Comparison of ENCODE assay signal across 20 cellular contexts in the genomic region with DNA sequence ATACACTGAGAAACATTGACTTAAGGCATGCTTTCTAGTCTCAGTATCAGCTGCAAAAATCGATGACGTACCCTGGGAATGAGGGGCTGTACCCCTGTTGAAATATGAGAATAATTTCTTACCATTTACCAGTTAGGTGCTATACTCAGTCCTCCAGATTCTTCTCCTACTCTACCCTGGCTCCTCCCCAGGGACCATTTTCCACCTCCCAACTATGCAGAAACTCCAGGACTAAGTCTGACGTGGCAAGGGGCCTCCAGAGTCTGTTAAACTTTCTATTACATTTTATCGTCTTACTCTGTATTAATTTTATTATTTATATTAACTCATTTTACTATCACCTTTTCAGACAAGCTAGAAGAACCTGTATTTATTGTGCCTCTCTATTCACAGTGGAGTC.
DNase-seq lines count a peak whose midpoint lies in the region; ATAC-seq and TF ChIP-seq lines count a peak whose summit lies in the region.
"Had no signal": no experiment of that assay in that cellular context is flagged by ENCODE, and none has a peak within 500 bp of the region (broad histone marks: within the 10 kb centered on the region; RNA-seq: fewer than 3 reads in every experiment).

No MANE protein-coding gene starts in this region.

- H3K27me3 Mint-ChIP-seq in natural killer cell (ENCODE audit: low read depth in 2 of 2) = no peaks in the 10 kb centered on the region
- H3K27me3 Mint-ChIP-seq: T-cell had no signal

- no peaks in the 10 kb centered on the region for H3K4me1 Mint-ChIP-seq in natural killer cell
- H3K4me1 Mint-ChIP-seq: T-cell had no signal

- in situ Hi-C loops in mammary epithelial cell (cut with MboI; ENCODE audit: low sequenced_read_pairs in 2 of 2) = no loop called here

- H3K36me3 ChIP-seq in mammary epithelial cell (ENCODE audit: insufficient read depth, low read length) (no peaks in the 10 kb centered on the region), smooth muscle cell (ENCODE audit: low read depth) (no peaks in the 10 kb centered on the region)
- H3K36me3 ChIP-seq: upper lobe of right lung had no signal

- intact Hi-C loops in mammary epithelial cell (cut with micrococcal nuclease) (loop anchor here (2.0 to 5.0 kb wide), 2 partner anchors 41 to 58 kb away; no protein-coding TSS in a partner anchor), left ventricle myocardium superior (cut with micrococcal nuclease) (no loop called here), natural killer cell (cut with micrococcal nuclease) (no loop called here)

- H3K79me2 ChIP-seq in mammary epithelial cell (ENCODE audit: insufficient read depth, low read length) = no peaks in the 10 kb centered on the region
- no peaks in the 10 kb centered on the region for H3K79me2 ChIP-seq in smooth muscle cell (ENCODE audit: low read depth)

- peaks cover 23% of the 10 kb centered on the region for H3K4me1 ChIP-seq in mammary epithelial cell (ENCODE audit: insufficient read depth, low read length)
- peaks cover 15% of the 10 kb centered on the region for H3K4me1 ChIP-seq in smooth muscle cell (ENCODE audit: low read depth)
- H3K4me1 ChIP-seq: upper lobe of right lung had no signal

- H3K36me3 Mint-ChIP-seq in natural killer cell = no peaks in the 10 kb centered on the region
- H3K36me3 Mint-ChIP-seq: T-cell had no signal

- H4K20me1 ChIP-seq in mammary epithelial cell (ENCODE audit: insufficient read depth, low read length) = no peaks in the 10 kb centered on the region
- H4K20me1 ChIP-seq in smooth muscle cell (ENCODE audit: low read depth) = no peaks in the 10 kb centered on the region

- H3K4me3 ChIP-seq in mammary epithelial cell (replicated peaks in 1 of 3; ENCODE audit: insufficient read depth in 1 of 3, low read depth in 2 of 3, low read length in 3 of 3) (peak overlapping the region in 2 of 3 experiments; percentile 8 to 19), smooth muscle cell (peak overlapping the region; percentile 1)
- H3K4me3 ChIP-seq: upper lobe of right lung had no signal

- 51% methylated on average over 4 of the region's 4 CpGs for WGBS in mammary epithelial cell (ENCODE audit: low coverage, missing lambda C conversion rate)
- 70% methylated on average over 4 of the region's 4 CpGs for WGBS in smooth muscle cell (ENCODE audit: low lambda C conversion rate)

- peaks cover 5% of the 10 kb centered on the region for H3F3A ChIP-seq in smooth muscle cell (ENCODE audit: low read depth)

- H3K9me3 Mint-ChIP-seq in natural killer cell = no peaks in the 10 kb centered on the region
- H3K9me3 Mint-ChIP-seq: T-cell had no signal

- CTCF ChIA-PET in mammary epithelial cell (lab: Charles Lee; ENCODE audit: low non-redundant PET) = no interaction called here

- TSS peak; percentile 79 for BruUV-seq in mammary epithelial cell (replicated peaks; lab: Mats Ljungman, UMichigan)

- no peak overlapping the region for H3K4me3 Mint-ChIP-seq in natural killer cell
- H3K4me3 Mint-ChIP-seq: T-cell had no signal

- H2AFZ ChIP-seq in mammary epithelial cell (ENCODE audit: low read depth, low read length) (peak overlapping the region; percentile 82), smooth muscle cell (ENCODE audit: low read depth) (peak overlapping the region; percentile 82)

- no peak for TF ChIP-seq CTCF in mammary epithelial cell (conservative IDR thresholded peaks at IDR 0.05 in 1 of 2, IDR thresholded peaks at IDR 0.05 in 1 of 2; ENCODE audit: extremely low read depth in 1 of 2, insufficient read depth in 1 of 2, low read depth in 1 of 2, low read length in 2 of 2)
- no peak for TF ChIP-seq CTCF in smooth muscle cell (IDR thresholded peaks at IDR 0.05; ENCODE audit: borderline replicate concordance, insufficient read depth, poor library complexity, severe bottlenecking)
- no peak for TF ChIP-seq CTCF in natural killer cell (IDR thresholded peaks at IDR 0.05)

- peak overlapping the region; percentile 78 for H3K27ac ChIP-seq in mammary epithelial cell (ENCODE audit: insufficient read depth, low read depth, low read length)
- peak overlapping the region; percentile 87 for H3K27ac ChIP-seq in smooth muscle cell (ENCODE audit: low read depth)
- H3K27ac ChIP-seq: upper lobe of right lung, VCaP had no signal

- H3K27me3 ChIP-seq in mammary epithelial cell (ENCODE audit: insufficient read depth, low read length) = no peaks in the 10 kb centered on the region
- no peaks in the 10 kb centered on the region for H3K27me3 ChIP-seq in smooth muscle cell (ENCODE audit: low read depth)
- H3K27me3 ChIP-seq: upper lobe of right lung had no signal

- no peak overlapping the region for H3K27ac Mint-ChIP-seq in natural killer cell
- H3K27ac Mint-ChIP-seq: T-cell had no signal

- ATAC-seq in left ventricle myocardium superior (peak; percentile 31), GM21515 (IDR thresholded peaks at IDR 0.05; ENCODE audit: unreplicated experiment) (no peak), natural killer cell (no peak)
- ATAC-seq: T-cell, upper lobe of right lung had no signal

- DNase-seq in HCEC 1CT (peak; percentile 28), mammary epithelial cell (no peak), left ventricle myocardium superior (no peak), smooth muscle cell (lab: John Stamatoyannopoulos, UW; ENCODE audit: unreplicated experiment) (no peak), SHP77 treated with DMSO at 0.1 percent for 48 hours (lab: John Stamatoyannopoulos, UW) (no peak), natural killer cell (no peak)
- DNase-seq: activated CD4-positive, alpha-beta T cell treated with anti-CD3 and anti-CD28 coated beads, Interleukin-2, amount 50 U/mL, for 4 hours; activated naive CD4-positive, alpha-beta T cell treated with Interleukin-2 at 50 U/mL for 16 hours; activated T-cell treated with anti-CD3 and anti-CD28 coated beads for 4 hours; COR-L47; islet precursor cell; MM.1S; NCI-H1694; NCI-H345; stimulated activated CD4-positive, alpha-beta T cell treated with anti-CD3 and anti-CD28 coated beads, Interleukin-15, amount 100 ng/mL, for 24 hours; stimulated activated naive CD4-positive, alpha-beta T cell treated with Interleukin-2 at 50 U/mL for 16 hours; T-cell; upper lobe of right lung had no signal

- dilution Hi-C loops in mammary epithelial cell (cut with HindIII; ENCODE audit: low sequenced_read_pairs) = no loop called here

- peak overlapping the region; percentile 52 for H3K9ac ChIP-seq in mammary epithelial cell (ENCODE audit: insufficient read depth, low read length)
- peak overlapping the region; percentile 19 for H3K9ac ChIP-seq in smooth muscle cell (ENCODE audit: low read depth)

- H3K4me2 ChIP-seq in mammary epithelial cell (ENCODE audit: insufficient read depth, low read depth, low read length) (peak overlapping the region; percentile 72), smooth muscle cell (peak overlapping the region; percentile 76)

- H3K9me3 ChIP-seq in mammary epithelial cell (replicated peaks; ENCODE audit: insufficient read depth, low read length) (no peaks in the 10 kb centered on the region), smooth muscle cell (replicated peaks; ENCODE audit: low read depth) (no peaks in the 10 kb centered on the region)
- H3K9me3 ChIP-seq: upper lobe of right lung had no signal
